Comparison of ENCODE assay signal across 2 cellular contexts in the genomic region with DNA sequence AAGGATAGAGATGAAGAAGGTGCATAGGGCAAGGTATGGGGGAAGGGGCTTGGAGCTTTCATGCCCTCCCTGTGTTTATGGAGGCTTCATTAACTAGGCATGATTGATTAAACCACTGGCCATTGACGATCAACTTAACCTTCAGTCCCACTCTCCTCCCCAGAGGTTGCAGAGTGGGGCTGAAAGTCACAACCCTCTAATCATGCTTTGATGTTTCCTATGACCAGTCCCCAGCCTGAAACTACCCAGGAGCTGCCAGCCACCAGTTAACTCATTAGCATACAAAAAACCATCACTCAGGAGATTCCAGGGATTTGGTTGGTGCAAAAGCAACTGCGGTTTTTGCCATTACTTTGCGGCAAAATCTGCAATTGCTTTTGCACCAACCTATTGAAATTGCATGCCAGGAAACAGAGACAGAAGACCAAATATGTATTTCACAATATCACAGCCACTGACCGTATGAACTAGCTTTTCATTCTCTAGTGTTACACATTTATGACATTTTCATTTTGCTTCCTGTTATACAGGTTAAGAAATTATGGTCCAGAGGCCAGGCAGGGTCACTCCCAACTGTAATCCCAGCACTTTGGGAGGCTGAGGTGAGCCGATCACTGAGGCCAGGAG.
TF ChIP-seq lines count a peak whose summit lies in the region.

No MANE protein-coding gene starts in this region.

TF ChIP-seq in GM12878, 131 proteins besides CTCF, POLR2A, EP300 and RAD21:
- TF ChIP-seq KLF5 (IDR thresholded peaks at IDR 0.05; ENCODE audit: partially characterized antibody): no peak
- no peak for TF ChIP-seq NFXL1 (IDR thresholded peaks at IDR 0.05; ENCODE audit: borderline replicate concordance)
- no peak for TF ChIP-seq RFX5 (IDR thresholded peaks at IDR 0.05; ENCODE audit: low read depth, low read length)
- no peak for TF ChIP-seq JUND (IDR thresholded peaks at IDR 0.05; ENCODE audit: low read depth, low read length)
- no peak for TF ChIP-seq ZZZ3 (IDR thresholded peaks at IDR 0.05; ENCODE audit: control insufficient read depth, insufficient read length, low read depth)
- TF ChIP-seq SMAD5 (IDR thresholded peaks at IDR 0.05; ENCODE audit: low read depth): no peak
- TF ChIP-seq SMAD1 (IDR thresholded peaks at IDR 0.05; ENCODE audit: low read depth, partially characterized antibody): no peak
- TF ChIP-seq WRNIP1 (IDR thresholded peaks at IDR 0.05; ENCODE audit: borderline replicate concordance, low read depth, low read length): no peak
- no peak for TF ChIP-seq GABPA (IDR thresholded peaks at IDR 0.05; ENCODE audit: low read depth)
- TF ChIP-seq SREBF1 (IDR thresholded peaks at IDR 0.05; ENCODE audit: low read length): no peak
- TF ChIP-seq IRF4 (IDR thresholded peaks at IDR 0.05; ENCODE audit: low read depth, low read length): no peak

TF ChIP-seq in GM12891, 5 proteins besides CTCF, POLR2A, EP300 and RAD21:
- TF ChIP-seq POLR2AphosphoS5 (IDR thresholded peaks at IDR 0.05; ENCODE audit: low read depth, low read length) (no peak), POU2F2 (IDR thresholded peaks at IDR 0.05; ENCODE audit: low read depth, low read length) (no peak), SPI1 (IDR thresholded peaks at IDR 0.05; ENCODE audit: low read depth, low read length) (no peak), TAF1 (IDR thresholded peaks at IDR 0.05; ENCODE audit: low read depth, low read length) (no peak), PAX5 (IDR thresholded peaks at IDR 0.05; ENCODE audit: insufficient read depth, low read length, severe bottlenecking) (no peak)
